14 cellular contexts compared by ENCODE assay signal in the genomic region with DNA sequence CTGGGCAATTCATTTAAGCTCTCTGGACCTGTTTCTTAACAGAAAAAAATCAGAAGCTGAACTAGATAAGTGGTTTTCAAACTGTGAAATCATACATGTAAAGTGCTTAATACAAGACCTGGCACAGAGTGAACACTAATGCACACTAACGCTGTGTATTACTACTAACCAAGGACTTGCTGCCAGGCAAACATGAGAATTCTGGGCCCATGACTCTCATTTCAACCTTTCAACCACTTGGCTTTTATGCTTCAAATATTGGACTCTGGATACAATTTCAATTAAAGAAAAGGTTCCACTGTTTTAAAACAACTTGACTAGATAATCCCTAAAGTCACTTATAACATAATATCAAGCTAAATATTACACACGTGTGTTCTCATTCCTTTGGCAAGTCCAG.
"Had no signal": no experiment of that assay in that cellular context is flagged by ENCODE, and none has a peak within 500 bp of the region (broad histone marks: within the 10 kb centered on the region; RNA-seq: fewer than 3 reads in every experiment).

No MANE protein-coding gene starts in this region.

- H3K27me3 ChIP-seq: stomach had no signal

- H3K4me1 ChIP-seq: lower lobe of right lung, parathyroid adenoma had no signal

- H3K4me3 ChIP-seq: lower lobe of right lung, stomach, thoracic aorta had no signal

- DNase-seq: activated CD4-positive, alpha-beta T cell treated with anti-CD3 and anti-CD28 coated beads, Interleukin-2, amount 10 ng/mL, durations not matched to agents 7 days and 5 days; activated CD8-positive, alpha-beta memory T cell treated with anti-CD3 and anti-CD28 coated beads, Interleukin-2, amount 50 U/mL, for 48 hours; activated naive CD8-positive, alpha-beta T cell treated with anti-CD3 and anti-CD28 coated beads for 36 hours; activated T-cell treated with anti-CD3 and anti-CD28 coated beads, Interleukin-2, amount 50 U/mL, for 72 hours; anterior cingulate cortex; dermis blood vessel endothelial cell; effector memory CD8-positive, alpha-beta T cell; lower lobe of right lung; naive thymus-derived CD4-positive, alpha-beta T cell; stimulated activated CD4-positive, alpha-beta T cell treated with anti-CD3 and anti-CD28 coated beads, Interleukin-12 subunit alpha, Interleukin-12 subunit beta, amount 100 ng/mL, for 4 hours; stimulated activated CD4-positive, alpha-beta T cell treated with anti-CD3 and anti-CD28 coated beads, Interleukin-2, amount 100 ng/mL, for 24 hours; stomach had no signal

- H3K27ac ChIP-seq: lower lobe of right lung, parathyroid adenoma, stomach, thoracic aorta had no signal

- H3K36me3 ChIP-seq: lower lobe of right lung, stomach, thoracic aorta had no signal

- ATAC-seq: activated T-cell treated with anti-CD3 and anti-CD28 coated beads, Interleukin-2, amount 50 U/mL, for 72 hours; effector memory CD8-positive, alpha-beta T cell; lower lobe of right lung; naive thymus-derived CD4-positive, alpha-beta T cell had no signal

- H3K9me3 ChIP-seq: lower lobe of right lung, stomach, thoracic aorta had no signal
